Comparison of ENCODE assay signal across 8 cellular contexts in genomic region chr1:113929750-113930498, GRCh38. TPM values are rescaled to one million over a fixed set of nuclear protein-coding genes. Genes with fewer than 3 reads are reported as not detected.
A peak's percentile ranks its signal among the peaks of the same experiment; 100 is the strongest.
DNase-seq lines count a peak whose midpoint lies in the region; ATAC-seq and TF ChIP-seq lines count a peak whose summit lies in the region.

No MANE protein-coding gene starts in this region.

- DNase-seq in NOMO-1 (lab: John Stamatoyannopoulos, UW; ENCODE audit: unreplicated experiment in 2 of 2) (peak; percentile 37 to 50), NOMO-1 treated with dmso at 0.1 percent for 144 hours (lab: John Stamatoyannopoulos, UW; ENCODE audit: unreplicated experiment) (no peak), PC-9 (peak; percentile 47 to 64), foreskin keratinocyte (peak; percentile 10 to 34), occipital lobe (lab: John Stamatoyannopoulos, UW) (peak; percentile 63), tibial nerve (ENCODE audit: low spot score in 2 of 2) (no peak)
- peak; percentile 45 for DNase-seq in activated effector memory CD4-positive, alpha-beta T cell treated with Interleukin-2 at 50 U/mL for 16 hours

- H3K27me3 ChIP-seq in PC-9 (ENCODE audit: insufficient read depth, low read depth), result no peaks in the 10 kb centered on the region
- H3K27me3 ChIP-seq in foreskin keratinocyte, result no peaks in the 10 kb centered on the region
- no peaks in the 10 kb centered on the region for H3K27me3 ChIP-seq in tibial nerve

- H3K4me2 ChIP-seq in PC-9, result peak overlapping the region; percentile 84

- H2AFZ ChIP-seq in PC-9, result peak overlapping the region; percentile 98

- WGBS in tibial nerve, 2 donors, result 0 to 1% methylated on average over 27 of the region's 64 CpGs

- no peaks in the 10 kb centered on the region for H3K9me2 ChIP-seq in PC-9 (ENCODE audit: insufficient read depth)

- H3K9me3 ChIP-seq in PC-9 (ENCODE audit: insufficient read depth, low read depth) (no peaks in the 10 kb centered on the region), tibial nerve (no peaks in the 10 kb centered on the region)

- peaks cover 51% of the 10 kb centered on the region for H3K79me2 ChIP-seq in PC-9 (ENCODE audit: low read depth)

- intact Hi-C loops in PC-9 (cut with micrococcal nuclease; ENCODE audit: unreplicated experiment), result loop anchor here (1.0 kb wide), 2 partner anchors 25 to 118 kb away; partner anchors contain the start of genes DCLRE1B and RSBN1

- TF ChIP-seq CTCF in PC-9 (conservative IDR thresholded peaks at IDR 0.05) (no peak), foreskin keratinocyte (conservative IDR thresholded peaks at IDR 0.05) (peak; percentile 39), tibial nerve (IDR thresholded peaks at IDR 0.05) (peak in 1 of 5 experiments; percentile 24)

- BruUV-seq in PC-9 (replicated peaks; lab: Mats Ljungman, UMichigan), result no TSS peak

- CTCF ChIA-PET in PC-9 (lab: Charles Lee), result interaction anchor here (0.6 to 1.1 kb wide), 2 partner anchors 94 to 130 kb away, joined by 3 read pairs; no protein-coding TSS in a partner anchor

- H3K4me1 ChIP-seq in PC-9 (replicated peaks; ENCODE audit: insufficient read depth) (peaks cover 33% of the 10 kb centered on the region), foreskin keratinocyte (peaks cover 11% of the 10 kb centered on the region), tibial nerve (peaks cover 0 to 55% (median 41%) of the 10 kb centered on the region in 4 donors)

- peak in 1 of 2 donors; percentile 18 for TF ChIP-seq EP300 in tibial nerve (IDR thresholded peaks at IDR 0.05)

- no peaks in the 10 kb centered on the region for H3K36me3 ChIP-seq in PC-9 (ENCODE audit: low read depth)
- H3K36me3 ChIP-seq in tibial nerve, result no peaks in the 10 kb centered on the region

- ATAC-seq in HG02885 (IDR thresholded peaks at IDR 0.05; ENCODE audit: poor library complexity, unreplicated experiment) (peak; percentile 38), foreskin keratinocyte (peak; percentile 62)

- H3K4me3 ChIP-seq in PC-9 (peak overlapping the region; percentile 93), tibial nerve (peak overlapping the region; percentile 90 to 97 (median 94))

- no peak for TF ChIP-seq POLR2A in tibial nerve (IDR thresholded peaks at IDR 0.05)

- H3K27ac ChIP-seq in PC-9 (peak overlapping the region; percentile 38; the same call in 1 of the 2 replicates), foreskin keratinocyte (peak overlapping the region; percentile 67), tibial nerve (peak overlapping the region; percentile 90 to 98 (median 94))

- H3F3A ChIP-seq in PC-9 (ENCODE audit: insufficient read depth, low read depth), result peaks cover 24% of the 10 kb centered on the region; the same call in 1 of the 2 replicates

- H4K20me1 ChIP-seq in PC-9 (ENCODE audit: insufficient read depth), result peaks cover 24% of the 10 kb centered on the region

- POLR2A ChIA-PET in PC-9 (lab: Charles Lee; ENCODE audit: unreplicated experiment), result interaction anchor here (0.5 to 1.0 kb wide), 4 partner anchors 14 to 1536 kb away, joined by 3 to 8 read pairs (median 6); partner anchors contain the start of genes AP4B1 and DCLRE1B

RNA-seq across cellular contexts. Expression of gene HIPK1, which starts 0.8 kb away (rescaled TPM):
- total RNA-seq in PC-9 (2021) (20.0 and 26.3 TPM in 2 replicates), foreskin keratinocyte (25.7 and 27.0 TPM in 2 replicates), occipital lobe (45.2 TPM), tibial nerve (10 to 100 TPM; 42.3 to 63.4 (median 53.0) TPM)
- 4.7 and 6.1 TPM in 2 replicates for polyA plus RNA-seq in foreskin keratinocyte

RNA-seq across cellular contexts. Expression of gene DCLRE1B, which starts 24.8 kb away (rescaled TPM):
- total RNA-seq in PC-9 (2021) (10.1 and 11.2 TPM in 2 replicates), foreskin keratinocyte (15.8 and 17.3 TPM in 2 replicates), occipital lobe (6.4 TPM), tibial nerve (1 to 10 TPM; 3.5 to 7.2 (median 4.3) TPM)
- 7.0 and 9.5 TPM in 2 replicates for polyA plus RNA-seq in foreskin keratinocyte

RNA-seq across cellular contexts. Expression of gene AP4B1, which starts 25.3 kb away (rescaled TPM):
- total RNA-seq in PC-9 (2021), result 10.0 and 11.7 TPM in 2 replicates
- 13.7 and 14.7 TPM in 2 replicates for total RNA-seq in foreskin keratinocyte
- 8.7 and 10.1 TPM in 2 replicates for polyA plus RNA-seq in foreskin keratinocyte
- 36.2 TPM for total RNA-seq in occipital lobe
- 10 to 100 TPM; 22.1 to 39.9 (median 34.5) TPM for total RNA-seq in tibial nerve

RNA-seq across cellular contexts. Expression of gene BCL2L15, which starts 42.5 kb away (rescaled TPM):
- total RNA-seq in PC-9 (2021), result 0.15 TPM in 1 of 2 replicates, not detected in the other
- total RNA-seq in foreskin keratinocyte, result 0.03 and 0.07 TPM in 2 replicates
- polyA plus RNA-seq in foreskin keratinocyte, result 0.10 and 0.12 TPM in 2 replicates
- 1.4 TPM for total RNA-seq in occipital lobe
- under 1 TPM; 0.22 to 0.63 (median 0.35) TPM for total RNA-seq in tibial nerve

RNA-seq across cellular contexts. Expression of gene OLFML3, which starts 49.4 kb away (rescaled TPM):
- total RNA-seq in PC-9 (2021) (0.45 and 0.52 TPM in 2 replicates), foreskin keratinocyte (10.6 and 11.1 TPM in 2 replicates), occipital lobe (22.5 TPM), tibial nerve (100 to 1,000 TPM in 1 of 4 donors, 10 to 100 TPM in 3; 19.2 to 168 (median 50.0) TPM)
- 13.0 and 14.2 TPM in 2 replicates for polyA plus RNA-seq in foreskin keratinocyte

Comparison
In these comparisons a context has a peak if more than half of its experiments do, and no peak if none do; other contexts are left out.
1. DNase-seq: peak in NOMO-1 (2 of 2), PC-9 (2 of 2), activated effector memory CD4-positive, alpha-beta T cell treated with Interleukin-2 at 50 U/mL for 16 hours (single experiment), foreskin keratinocyte (2 of 2) and occipital lobe (single experiment); none in NOMO-1 treated with dmso at 0.1 percent for 144 hours (single experiment) and tibial nerve (0 of 2).
2. H3K27ac ChIP-seq: peak in every context shown above with its lines; median percentile 94 in tibial nerve; 67 in foreskin keratinocyte; 38 in PC-9.